Comparison of ENCODE assay signal across 1 cellular context in the genomic region with DNA sequence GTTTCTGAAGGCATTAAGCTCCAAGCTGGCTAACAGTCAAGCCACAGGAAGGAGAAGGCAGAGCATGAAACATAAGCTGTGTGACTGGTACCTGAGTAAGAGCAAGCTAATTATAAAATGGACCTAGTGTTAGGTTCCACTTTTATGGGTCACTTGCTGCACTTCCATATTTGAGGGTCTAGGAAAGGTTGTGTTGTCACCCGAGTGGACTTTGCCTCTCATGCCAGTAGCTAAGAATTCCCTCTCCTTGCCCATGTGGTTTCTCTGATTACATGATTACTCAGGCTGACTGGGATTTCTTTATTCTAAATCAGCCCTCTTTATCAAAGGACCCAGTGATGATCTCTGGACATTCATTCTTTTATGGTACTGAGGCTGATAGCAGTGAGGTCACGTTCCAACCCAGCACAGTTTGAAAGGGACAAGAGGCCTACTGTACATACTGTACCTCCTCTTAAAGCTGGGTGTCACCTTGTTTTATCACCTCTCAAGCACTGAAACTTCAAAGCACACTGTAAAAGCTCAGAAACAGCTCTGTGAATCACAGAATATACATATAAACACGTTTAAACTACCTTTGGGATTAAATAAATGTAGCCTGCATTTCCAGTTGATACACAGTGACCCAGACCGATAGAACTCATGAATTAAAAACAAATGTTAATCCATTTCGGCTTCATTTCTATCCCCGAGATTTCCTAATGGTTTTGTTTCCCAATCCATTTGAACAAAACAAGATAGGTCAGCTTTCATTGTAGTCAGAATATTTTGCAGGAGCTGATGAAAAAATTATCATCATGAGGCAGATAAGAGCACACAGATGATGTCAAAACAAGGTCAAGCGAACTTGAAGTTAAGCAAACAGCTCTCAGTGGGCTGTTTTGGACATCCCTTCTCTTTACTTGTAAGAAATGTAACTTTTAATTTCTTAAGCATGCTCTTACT.
TF ChIP-seq lines count a peak whose summit lies in the region.

No MANE protein-coding gene starts in this region.

TF ChIP-seq in IMR-90, 13 proteins besides CTCF, POLR2A, EP300 and RAD21:
- TF ChIP-seq, protein P1, sequence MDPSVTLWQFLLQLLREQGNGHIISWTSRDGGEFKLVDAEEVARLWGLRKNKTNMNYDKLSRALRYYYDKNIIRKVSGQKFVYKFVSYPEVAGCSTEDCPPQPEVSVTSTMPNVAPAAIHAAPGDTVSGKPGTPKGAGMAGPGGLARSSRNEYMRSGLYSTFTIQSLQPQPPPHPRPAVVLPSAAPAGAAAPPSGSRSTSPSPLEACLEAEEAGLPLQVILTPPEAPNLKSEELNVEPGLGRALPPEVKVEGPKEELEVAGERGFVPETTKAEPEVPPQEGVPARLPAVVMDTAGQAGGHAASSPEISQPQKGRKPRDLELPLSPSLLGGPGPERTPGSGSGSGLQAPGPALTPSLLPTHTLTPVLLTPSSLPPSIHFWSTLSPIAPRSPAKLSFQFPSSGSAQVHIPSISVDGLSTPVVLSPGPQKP (IDR thresholded peaks at IDR 0.05; ENCODE audit: borderline replicate concordance, low read depth, low read length), result no peak
- TF ChIP-seq, protein P2, sequence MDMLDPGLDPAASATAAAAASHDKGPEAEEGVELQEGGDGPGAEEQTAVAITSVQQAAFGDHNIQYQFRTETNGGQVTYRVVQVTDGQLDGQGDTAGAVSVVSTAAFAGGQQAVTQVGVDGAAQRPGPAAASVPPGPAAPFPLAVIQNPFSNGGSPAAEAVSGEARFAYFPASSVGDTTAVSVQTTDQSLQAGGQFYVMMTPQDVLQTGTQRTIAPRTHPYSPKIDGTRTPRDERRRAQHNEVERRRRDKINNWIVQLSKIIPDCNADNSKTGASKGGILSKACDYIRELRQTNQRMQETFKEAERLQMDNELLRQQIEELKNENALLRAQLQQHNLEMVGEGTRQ (IDR thresholded peaks at IDR 0.05; ENCODE audit: low read depth, low read length), result peak; percentile 41; the same call in 1 of the 2 replicates
- peak; percentile 76 for TF ChIP-seq BHLHE40 (IDR thresholded peaks at IDR 0.05; ENCODE audit: low read depth, low read length)
